23 cellular contexts compared by ENCODE assay signal in genomic region chr2:196145256-196145655, GRCh38. TPM values are rescaled to one million over a fixed set of nuclear protein-coding genes. Genes with fewer than 3 reads are reported as not detected.
DNase-seq lines count a peak whose midpoint lies in the region; ATAC-seq and TF ChIP-seq lines count a peak whose summit lies in the region.
"Had no signal": no experiment of that assay in that cellular context is flagged by ENCODE, and none has a peak within 500 bp of the region (broad histone marks: within the 10 kb centered on the region; RNA-seq: fewer than 3 reads in every experiment).

No MANE protein-coding gene starts in this region.

- DNase-seq in CD4-positive, alpha-beta T cell, result no peak
- DNase-seq in activated CD8-positive, alpha-beta T cell treated with anti-CD3 and anti-CD28 coated beads, Interleukin-2, amount 10 ng/mL, durations not matched to agents 7 days and 5 days, result no peak
- DNase-seq in immature natural killer cell (peak in 1 of 3 donors; percentile 0), aorta (no peak), NCI-H226 (no peak), posterior vena cava (ENCODE audit: low spot score) (no peak)
- DNase-seq: activated effector memory CD4-positive, alpha-beta T cell treated with anti-CD3 and anti-CD28 coated beads, Interleukin-2, amount 50 U/mL, for 16 hours; Calu3; glutamatergic neuron; HCEC 1CT; left lung; midbrain; MV-4-11; NCI-H187; psoas muscle; SHP77; stimulated activated CD4-positive, alpha-beta T cell treated with anti-CD3 and anti-CD28 coated beads, Interleukin-2, amount 100 ng/mL, for 48 hours; upper lobe of right lung; WERI-Rb-1 had no signal

- ATAC-seq in CD4-positive, alpha-beta T cell (ENCODE audit: poor library complexity), result no peak
- ATAC-seq in activated CD8-positive, alpha-beta T cell treated with anti-CD3 and anti-CD28 coated beads, Interleukin-2, amount 10 ng/mL, durations not matched to agents 7 days and 5 days, result no peak
- ATAC-seq in HG02970 (IDR thresholded peaks at IDR 0.05; ENCODE audit: low FRiP score, unreplicated experiment) (no peak), aorta (ENCODE audit: low FRiP score) (no peak)
- ATAC-seq: left lung, psoas muscle, upper lobe of right lung had no signal

- CTCF ChIA-PET in CD4-positive, alpha-beta T cell (lab: Charles Lee), result no interaction called here
- CTCF ChIA-PET in activated CD8-positive, alpha-beta T cell treated with anti-CD3 and anti-CD28 coated beads, Interleukin-2, amount 10 ng/mL, durations not matched to agents 7 days and 5 days (lab: Charles Lee), result interaction anchor here (1.0 to 2.2 kb wide), 4 partner anchors 10 to 147 kb away, joined by 3 to 10 read pairs (median 6); no protein-coding TSS in a partner anchor

- H3K27me3 ChIP-seq in ACC112 (ENCODE audit: insufficient read depth, low read length) (no peaks in the 10 kb centered on the region), aorta (ENCODE audit: control insufficient read depth in 1 of 2, insufficient read depth in 2 of 2, low read length in 1 of 2) (no peaks in the 10 kb centered on the region)
- H3K27me3 ChIP-seq in CD4-positive, alpha-beta T cell (ENCODE audit: control insufficient read depth, insufficient read depth, low read length), result no peaks in the 10 kb centered on the region
- H3K27me3 ChIP-seq: left lung, neural progenitor cell, upper lobe of right lung had no signal

- WGBS in aorta, 2 donors, result 54 to 56% methylated on average over 2 of the region's 2 CpGs

- H3K36me3 Mint-ChIP-seq in CD4-positive, alpha-beta T cell (ENCODE audit: low read depth), result peaks cover 100% of the 10 kb centered on the region
- H3K36me3 Mint-ChIP-seq in activated CD8-positive, alpha-beta T cell treated with anti-CD3 and anti-CD28 coated beads, Interleukin-2, amount 10 ng/mL, durations not matched to agents 7 days and 5 days (ENCODE audit: low read depth), result peaks cover 91% of the 10 kb centered on the region
- H3K36me3 Mint-ChIP-seq in immature natural killer cell, result peaks cover 5 to 55% (median 52%) of the 10 kb centered on the region in 3 donors

- H3K27ac Mint-ChIP-seq in CD4-positive, alpha-beta T cell, result peak overlapping the region; percentile 77
- H3K27ac Mint-ChIP-seq in activated CD8-positive, alpha-beta T cell treated with anti-CD3 and anti-CD28 coated beads, Interleukin-2, amount 10 ng/mL, durations not matched to agents 7 days and 5 days, result peak overlapping the region; percentile 46
- H3K27ac Mint-ChIP-seq in immature natural killer cell, result peak overlapping the region; percentile 6 to 83 (median 37)
- H3K27ac Mint-ChIP-seq: brain, neural progenitor cell had no signal

- no peaks in the 10 kb centered on the region for H3K27me3 Mint-ChIP-seq in CD4-positive, alpha-beta T cell
- no peaks in the 10 kb centered on the region for H3K27me3 Mint-ChIP-seq in activated CD8-positive, alpha-beta T cell treated with anti-CD3 and anti-CD28 coated beads, Interleukin-2, amount 10 ng/mL, durations not matched to agents 7 days and 5 days (ENCODE audit: low read depth)
- H3K27me3 Mint-ChIP-seq in immature natural killer cell (ENCODE audit: low read depth in 3 of 3), result peaks cover 4 to 8% (median 8%) of the 10 kb centered on the region in 3 donors
- H3K27me3 Mint-ChIP-seq: brain had no signal

- H3K4me3 ChIP-seq in ACC112 (ENCODE audit: low read depth, low read length) (no peak overlapping the region), aorta (ENCODE audit: low read length in 2 of 2) (no peak overlapping the region)
- H3K4me3 ChIP-seq: left lung, neural progenitor cell, psoas muscle, upper lobe of right lung had no signal

- H3K9me3 Mint-ChIP-seq in CD4-positive, alpha-beta T cell, result no peaks in the 10 kb centered on the region
- no peaks in the 10 kb centered on the region for H3K9me3 Mint-ChIP-seq in activated CD8-positive, alpha-beta T cell treated with anti-CD3 and anti-CD28 coated beads, Interleukin-2, amount 10 ng/mL, durations not matched to agents 7 days and 5 days (ENCODE audit: insufficient read depth)
- no peaks in the 10 kb centered on the region for H3K9me3 Mint-ChIP-seq in immature natural killer cell
- H3K9me3 Mint-ChIP-seq: brain, neural progenitor cell had no signal

- H2AFZ ChIP-seq in ACC112 (ENCODE audit: low read length, unreplicated experiment), result no peak overlapping the region
- H2AFZ ChIP-seq: neural progenitor cell had no signal

- H3K4me3 Mint-ChIP-seq in CD4-positive, alpha-beta T cell, result peak overlapping the region; percentile 62
- peak overlapping the region; percentile 28 for H3K4me3 Mint-ChIP-seq in activated CD8-positive, alpha-beta T cell treated with anti-CD3 and anti-CD28 coated beads, Interleukin-2, amount 10 ng/mL, durations not matched to agents 7 days and 5 days
- H3K4me3 Mint-ChIP-seq in immature natural killer cell, result no peak overlapping the region
- H3K4me3 Mint-ChIP-seq: brain, neural progenitor cell had no signal

- H3K27ac ChIP-seq in ACC112 (ENCODE audit: low read depth, low read length) (peak overlapping the region; percentile 18; the same call in 1 of the 2 replicates), aorta (ENCODE audit: low read depth in 1 of 2, low read length in 2 of 2) (no peak overlapping the region)
- H3K27ac ChIP-seq in CD4-positive, alpha-beta T cell (ENCODE audit: low read depth, low read length), result peak overlapping the region; percentile 36
- H3K27ac ChIP-seq: left lung, neural progenitor cell, psoas muscle, upper lobe of right lung, WERI-Rb-1 had no signal

- no peak for TF ChIP-seq CTCF in CD4-positive, alpha-beta T cell (IDR thresholded peaks at IDR 0.05)

- H3K4me1 Mint-ChIP-seq in CD4-positive, alpha-beta T cell (ENCODE audit: low read depth), result peaks cover 89% of the 10 kb centered on the region
- H3K4me1 Mint-ChIP-seq in activated CD8-positive, alpha-beta T cell treated with anti-CD3 and anti-CD28 coated beads, Interleukin-2, amount 10 ng/mL, durations not matched to agents 7 days and 5 days (ENCODE audit: low read depth), result peaks cover 82% of the 10 kb centered on the region
- peaks cover 57 to 84% of the 10 kb centered on the region in 2 donors for H3K4me1 Mint-ChIP-seq in immature natural killer cell
- H3K4me1 Mint-ChIP-seq: brain, neural progenitor cell had no signal

- H3K36me3 ChIP-seq in ACC112 (ENCODE audit: insufficient read depth, low read length) (peaks cover 12% of the 10 kb centered on the region), aorta (ENCODE audit: control insufficient read depth in 1 of 2, insufficient read depth in 2 of 2, low read length in 1 of 2) (peaks cover 0 to 5% of the 10 kb centered on the region in 2 donors)
- H3K36me3 ChIP-seq: neural progenitor cell, WERI-Rb-1 had no signal

- intact Hi-C loops in CD4-positive, alpha-beta T cell (cut with DNase I, micrococcal nuclease), result loop anchor here in 1 of 2 experiments (2.0 kb wide), 1 partner anchor 24 kb away; no protein-coding TSS in a partner anchor
- intact Hi-C loops in aorta (cut with DNase I) (no loop called here), posterior vena cava (cut with DNase I) (no loop called here)

- peaks cover 3% of the 10 kb centered on the region for H3K79me2 ChIP-seq in ACC112 (ENCODE audit: control insufficient read depth, insufficient read depth, low read length, unreplicated experiment)

- POLR2A ChIA-PET in CD4-positive, alpha-beta T cell (lab: Charles Lee), result interaction anchor here (1.0 to 8.2 kb wide), 6 partner anchors 14 to 586 kb away, joined by 3 to 82 read pairs (median 8); partner anchors contain the start of gene STK17B
- POLR2A ChIA-PET in activated CD8-positive, alpha-beta T cell treated with anti-CD3 and anti-CD28 coated beads, Interleukin-2, amount 10 ng/mL, durations not matched to agents 7 days and 5 days (lab: Charles Lee), result interaction anchor here (0.7 to 3.5 kb wide), 6 partner anchors 10 to 131 kb away, joined by 4 to 22 read pairs (median 6); partner anchors contain the start of gene STK17B

- H3K9me3 ChIP-seq in CD4-positive, alpha-beta T cell (ENCODE audit: control insufficient read depth, low read length), result no peaks in the 10 kb centered on the region
- no peaks in the 10 kb centered on the region for H3K9me3 ChIP-seq in aorta (ENCODE audit: control insufficient read depth, low read length)
- H3K9me3 ChIP-seq: left lung, psoas muscle, upper lobe of right lung had no signal

- H3K4me1 ChIP-seq in ACC112 (ENCODE audit: control insufficient read depth, insufficient read depth, low read length, unreplicated experiment) (peaks cover 24% of the 10 kb centered on the region), aorta (ENCODE audit: control insufficient read depth in 1 of 2, insufficient read depth in 2 of 2, low read length in 2 of 2) (no peaks in the 10 kb centered on the region)
- H3K4me1 ChIP-seq: neural progenitor cell, psoas muscle had no signal

RNA-seq across cellular contexts. Expression of gene STK17B, which starts 26.1 kb away (rescaled TPM):
- total RNA-seq in CD4-positive, alpha-beta T cell, result 100 to 1,000 TPM; 645 to 648 TPM
- 100 to 1,000 TPM; 453 to 469 TPM for total RNA-seq in activated CD8-positive, alpha-beta T cell treated with anti-CD3 and anti-CD28 coated beads, Interleukin-2, amount 10 ng/mL, durations not matched to agents 7 days and 5 days
- 10 to 100 TPM; 45.8 to 68.1 (median 68.0) TPM for polyA plus RNA-seq in immature natural killer cell
- 10 to 100 TPM; 26.5 to 30.0 TPM for total RNA-seq in aorta
- 10 to 100 TPM; 17.1 to 17.4 TPM for polyA plus RNA-seq in aorta
- 10 to 100 TPM; 23.3 to 31.8 TPM for total RNA-seq in posterior vena cava

Comparison
In these comparisons a context has a peak if more than half of its experiments do, and no peak if none do; other contexts are left out.
1. H3K27ac ChIP-seq: peak in ACC112 (single experiment) and CD4-positive, alpha-beta T cell (single experiment); none in aorta (0 of 2).
2. H3K4me3 Mint-ChIP-seq: peak in CD4-positive, alpha-beta T cell (single experiment) and activated CD8-positive, alpha-beta T cell treated with anti-CD3 and anti-CD28 coated beads, Interleukin-2, amount 10 ng/mL, durations not matched to agents 7 days and 5 days (single experiment); none in immature natural killer cell (0 of 5).
3. RNA of gene STK17B, which starts 26.1 kb away (total RNA-seq): 645 to 648 TPM in CD4-positive, alpha-beta T cell and 453 to 469 TPM in activated CD8-positive, alpha-beta T cell treated with anti-CD3 and anti-CD28 coated beads, Interleukin-2, amount 10 ng/mL, durations not matched to agents 7 days and 5 days; 23.3 to 31.8 TPM in posterior vena cava and 26.5 to 30.0 TPM in aorta; every median in the first group is over 10 times any median in the second.
4. Peak in every context shown above with its lines, with median percentiles within 50 percentile points of each other: H3K27ac Mint-ChIP-seq.